1 cellular context compared by ENCODE assay signal in the genomic region with DNA sequence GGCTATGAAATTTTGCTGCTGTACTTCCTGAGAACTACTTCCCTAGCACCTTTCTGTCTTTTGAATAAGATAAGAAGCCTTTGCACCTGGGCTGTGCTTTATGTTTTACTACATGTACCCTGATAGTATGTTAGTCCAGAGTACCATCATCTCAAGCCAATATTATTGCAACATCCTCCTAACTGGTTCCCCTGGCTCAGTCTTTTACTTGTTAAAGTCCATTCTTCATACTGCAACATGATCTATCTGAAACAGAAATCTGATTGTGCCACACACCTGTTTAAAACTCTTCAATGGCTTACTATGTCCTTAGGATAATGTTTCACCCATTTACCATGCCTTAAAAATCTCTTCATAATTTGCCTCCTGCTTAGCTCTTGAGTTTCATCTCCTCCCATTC.
TF ChIP-seq lines count a peak whose summit lies in the region.

No MANE protein-coding gene starts in this region.

TF ChIP-seq in HCT116, 20 proteins besides CTCF, POLR2A, EP300 and RAD21 (continued from another document):
- TF ChIP-seq, protein P1, sequence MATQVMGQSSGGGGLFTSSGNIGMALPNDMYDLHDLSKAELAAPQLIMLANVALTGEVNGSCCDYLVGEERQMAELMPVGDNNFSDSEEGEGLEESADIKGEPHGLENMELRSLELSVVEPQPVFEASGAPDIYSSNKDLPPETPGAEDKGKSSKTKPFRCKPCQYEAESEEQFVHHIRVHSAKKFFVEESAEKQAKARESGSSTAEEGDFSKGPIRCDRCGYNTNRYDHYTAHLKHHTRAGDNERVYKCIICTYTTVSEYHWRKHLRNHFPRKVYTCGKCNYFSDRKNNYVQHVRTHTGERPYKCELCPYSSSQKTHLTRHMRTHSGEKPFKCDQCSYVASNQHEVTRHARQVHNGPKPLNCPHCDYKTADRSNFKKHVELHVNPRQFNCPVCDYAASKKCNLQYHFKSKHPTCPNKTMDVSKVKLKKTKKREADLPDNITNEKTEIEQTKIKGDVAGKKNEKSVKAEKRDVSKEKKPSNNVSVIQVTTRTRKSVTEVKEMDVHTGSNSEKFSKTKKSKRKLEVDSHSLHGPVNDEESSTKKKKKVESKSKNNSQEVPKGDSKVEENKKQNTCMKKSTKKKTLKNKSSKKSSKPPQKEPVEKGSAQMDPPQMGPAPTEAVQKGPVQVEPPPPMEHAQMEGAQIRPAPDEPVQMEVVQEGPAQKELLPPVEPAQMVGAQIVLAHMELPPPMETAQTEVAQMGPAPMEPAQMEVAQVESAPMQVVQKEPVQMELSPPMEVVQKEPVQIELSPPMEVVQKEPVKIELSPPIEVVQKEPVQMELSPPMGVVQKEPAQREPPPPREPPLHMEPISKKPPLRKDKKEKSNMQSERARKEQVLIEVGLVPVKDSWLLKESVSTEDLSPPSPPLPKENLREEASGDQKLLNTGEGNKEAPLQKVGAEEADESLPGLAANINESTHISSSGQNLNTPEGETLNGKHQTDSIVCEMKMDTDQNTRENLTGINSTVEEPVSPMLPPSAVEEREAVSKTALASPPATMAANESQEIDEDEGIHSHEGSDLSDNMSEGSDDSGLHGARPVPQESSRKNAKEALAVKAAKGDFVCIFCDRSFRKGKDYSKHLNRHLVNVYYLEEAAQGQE (IDR thresholded peaks at IDR 0.05; ENCODE audit: low read depth) = no peak
- TF ChIP-seq, protein P2, sequence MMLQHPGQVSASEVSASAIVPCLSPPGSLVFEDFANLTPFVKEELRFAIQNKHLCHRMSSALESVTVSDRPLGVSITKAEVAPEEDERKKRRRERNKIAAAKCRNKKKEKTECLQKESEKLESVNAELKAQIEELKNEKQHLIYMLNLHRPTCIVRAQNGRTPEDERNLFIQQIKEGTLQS (IDR thresholded peaks at IDR 0.05) = no peak
- TF ChIP-seq FOSL1 (IDR thresholded peaks at IDR 0.05; ENCODE audit: low read depth) (no peak), ELF1 (IDR thresholded peaks at IDR 0.05; ENCODE audit: borderline replicate concordance, low read depth) (no peak), CBX3 (IDR thresholded peaks at IDR 0.05; ENCODE audit: low read depth) (no peak), CEBPB (IDR thresholded peaks at IDR 0.05; ENCODE audit: low read depth) (no peak), SP1 (IDR thresholded peaks at IDR 0.05; ENCODE audit: low read depth) (no peak), POLR2AphosphoS5 (IDR thresholded peaks at IDR 0.05; ENCODE audit: low read depth, low read length) (no peak), ZFX (IDR thresholded peaks at IDR 0.05) (no peak)
